ENCODE assay signal across 10 cellular contexts in genomic region chr16:2110332-2111008, GRCh38. TPM values are rescaled to one million over a fixed set of nuclear protein-coding genes. Genes with fewer than 3 reads are reported as not detected.
DNase-seq lines count a peak whose midpoint lies in the region; ATAC-seq, FAIRE-seq and TF ChIP-seq lines count a peak whose summit lies in the region.
"Not testable (repeated sequence)": the region's sequence is repeated elsewhere in the genome, so short reads cannot be mapped to it uniquely, and the experiment has no call there.
"Had no signal": no experiment of that assay in that cellular context is flagged by ENCODE, and none has a peak within 500 bp of the region (broad histone marks: within the 10 kb centered on the region; RNA-seq: fewer than 3 reads in every experiment).

No MANE protein-coding gene starts in this region.

- H3K4me2 ChIP-seq in HepG2 (ENCODE audit: low read depth, low read length): not testable (repeated sequence)

- H2AFZ ChIP-seq in HepG2 (ENCODE audit: low read length): not testable (repeated sequence)

- POLR2A ChIA-PET in HEK293 (lab: Yijun Ruan, JAX); HepG2 (lab: Yijun Ruan, JAX): not testable (repeated sequence)

- BruUV-seq in HepG2 (replicated peaks; lab: Mats Ljungman, UMichigan): not testable (repeated sequence)

- H3K36me3 ChIP-seq in HEK293 (ENCODE audit: control insufficient read depth in 2 of 2, insufficient read depth in 1 of 2, low read length in 2 of 2) (peaks cover 0 to 32% of the 10 kb centered on the region in 2 experiments; a peak in 1 of 3 replicates), heart left ventricle (peaks cover 0 to 87% (median 69%) of the 10 kb centered on the region in 9 donors), spleen (peaks cover 0 to 98% (median 65%) of the 10 kb centered on the region in 6 donors)
- H3K36me3 ChIP-seq in HepG2 (replicated peaks in 1 of 2; ENCODE audit: control insufficient read depth in 1 of 2, insufficient read depth in 2 of 2, low read length in 2 of 2); aorta (ENCODE audit: control insufficient read depth in 1 of 2, insufficient read depth in 2 of 2, low read length in 1 of 2): not testable (repeated sequence)

- in situ Hi-C loops in HepG2 (cut with HindIII; ENCODE audit: extremely low pct_ligation_motif_present, low pct_unique_long_range_greater_than_20kb): not testable (repeated sequence)

- CTCF ChIA-PET in HEK293 (lab: Yijun Ruan, JAX); HepG2 (lab: Yijun Ruan, JAX; ENCODE audit: low intra/inter-chr PET ratio, low total read pairs): not testable (repeated sequence)

- H3K4me1 ChIP-seq in HEK293 (ENCODE audit: control insufficient read depth, insufficient read depth, low read length); heart left ventricle; right cardiac atrium (ENCODE audit: control insufficient read depth, insufficient read depth, low read length); HepG2 (ENCODE audit: insufficient read depth, low read length); spleen; aorta (ENCODE audit: control insufficient read depth in 1 of 2, insufficient read depth in 2 of 2, low read length in 2 of 2): not testable (repeated sequence)

- H3K9ac ChIP-seq in HepG2 (ENCODE audit: insufficient read depth, low read depth, low read length): not testable (repeated sequence)

- intact Hi-C loops in heart left ventricle (cut with DNase I); right cardiac atrium (cut with DNase I); HepG2 (cut with micrococcal nuclease; ENCODE audit: unreplicated experiment); spleen (cut with DNase I; ENCODE audit: low total_unique reads); aorta (cut with DNase I): not testable (repeated sequence)

- H4K20me1 ChIP-seq in HepG2 (ENCODE audit: insufficient read depth, low read length): not testable (repeated sequence)

- 88 to 95% (median 90%) methylated on average over 10 to 43 of the region's 43 CpGs for WGBS in heart left ventricle, 4 donors
- WGBS in right cardiac atrium: 93% methylated on average over 43 of the region's 43 CpGs
- 98% methylated on average over 19 of the region's 43 CpGs for WGBS in HepG2 (ENCODE audit: low lambda C conversion rate)
- WGBS in spleen, 5 donors: 94 to 97% (median 97%) methylated on average over 15 to 43 of the region's 43 CpGs
- 90% methylated on average over 41 to 43 of the region's 43 CpGs for WGBS in aorta, 2 donors

- FAIRE-seq in HepG2 (lab: Jason Lieb, UNC): not testable (repeated sequence)

- not testable (repeated sequence) for H3K9me3 ChIP-seq in HEK293 (ENCODE audit: control insufficient read depth, insufficient read depth, low read depth, low read length); heart left ventricle; right cardiac atrium (ENCODE audit: control insufficient read depth, low read length); HepG2 (ENCODE audit: low read length); spleen; aorta (ENCODE audit: control insufficient read depth, low read length)

- H3K27ac ChIP-seq in HEK293 (ENCODE audit: extremely low read depth, low read depth, low read length); heart left ventricle; right cardiac atrium (ENCODE audit: low read length); HepG2 (ENCODE audit: extremely low read length, insufficient read depth, low read length); spleen; aorta (ENCODE audit: low read depth in 1 of 2, low read length in 2 of 2): not testable (repeated sequence)

- ATAC-seq in esophagus mucosa (peak; percentile 18), heart left ventricle (peak; percentile 11 to 64 (median 50)), right cardiac atrium (peak; percentile 9 to 37), HepG2 (peak; percentile 27; the same call in 2 of the 3 replicates), omental fat pad (ENCODE audit: low FRiP score) (peak; percentile 15), aorta (ENCODE audit: low FRiP score) (peak; percentile 28)

- not testable (repeated sequence) for H3K4me3 ChIP-seq in HEK293 (ENCODE audit: low read depth, low read length); heart left ventricle; right cardiac atrium (ENCODE audit: low read length); HepG2 (replicated peaks in 1 of 3; ENCODE audit: insufficient read depth in 1 of 3, low read depth in 2 of 3, low read length in 3 of 3); spleen; aorta (ENCODE audit: low read length in 2 of 2)

- DNase-seq in heart left ventricle; right cardiac atrium; HepG2 (ENCODE audit: low spot score); omental fat pad (ENCODE audit: low spot score); aorta: not testable (repeated sequence)
- DNase-seq in spleen: peak; percentile 50

- not testable (repeated sequence) for TF ChIP-seq RAD21 in HepG2 (CRISPR knock-in tag; IDR thresholded peaks at IDR 0.05)

- TF ChIP-seq CTCF in HEK293 (tag by site-specific recombination; IDR thresholded peaks at IDR 0.05); heart left ventricle (IDR thresholded peaks at IDR 0.05); HepG2 (CRISPR knock-in tag; IDR thresholded peaks at IDR 0.05); omental fat pad (IDR thresholded peaks at IDR 0.05); spleen (IDR thresholded peaks at IDR 0.05 in 8 of 11, conservative IDR thresholded peaks at IDR 0.05 in 3 of 11): not testable (repeated sequence)

- H3K27me3 ChIP-seq in heart left ventricle; right cardiac atrium (ENCODE audit: control insufficient read depth, insufficient read depth); HepG2 (ENCODE audit: control insufficient read depth in 1 of 2, insufficient read depth in 2 of 2, low read length in 2 of 2); spleen (replicated peaks in 1 of 7); aorta (ENCODE audit: control insufficient read depth in 1 of 2, insufficient read depth in 2 of 2, low read length in 1 of 2): not testable (repeated sequence)

- not testable (repeated sequence) for H3K79me2 ChIP-seq in HepG2 (ENCODE audit: insufficient read depth, low read length)

- not testable (repeated sequence) for TF ChIP-seq EP300 in HepG2 (IDR thresholded peaks at IDR 0.05; ENCODE audit: low read depth in 2 of 2, low read length in 2 of 2); HepG2 (CRISPR knock-in tag; IDR thresholded peaks at IDR 0.05; ENCODE audit: borderline replicate concordance)

- TF ChIP-seq POLR2A in heart left ventricle (IDR thresholded peaks at IDR 0.05); HepG2 (IDR thresholded peaks at IDR 0.05; ENCODE audit: insufficient read depth in 1 of 2, low read depth in 2 of 2, low read length in 2 of 2); spleen (IDR thresholded peaks at IDR 0.05): not testable (repeated sequence)

RNA-seq across cellular contexts. Expression of gene PKD1, which starts 25.2 kb away (rescaled TPM):
- total RNA-seq in esophagus mucosa (34.8 TPM), heart left ventricle (100 to 1,000 TPM in 6 of 9 donors, 10 to 100 TPM in 3; 64.9 to 441 (median 110) TPM), right cardiac atrium (100 to 1,000 TPM in 2 of 4 donors, 10 to 100 TPM in 2; 95.9 to 111 (median 99.1) TPM), HepG2 (2016; rRNA removed; fragmentation: Illumina TruSeq; extraction: Trizol) (9.1 and 22.1 TPM in 2 replicates), omental fat pad (100 to 1,000 TPM in 2 of 4 donors, 10 to 100 TPM in 2; 86.4 to 214 (median 121) TPM), spleen (100 to 1,000 TPM in 2 of 7 donors, 10 to 100 TPM in 5; 64.0 to 124 (median 95.3) TPM), aorta (100 to 1,000 TPM; 325 to 337 TPM)
- polyA plus RNA-seq in heart left ventricle (100 to 1,000 TPM in 1 of 2 donors, 10 to 100 TPM in 1; 90.6 to 105 TPM), right cardiac atrium (98.4 TPM), HepG2 (2011; rRNA removed) (23.0 and 40.7 TPM in 2 replicates), spleen (10 to 100 TPM; 14.0 to 60.9 (median 18.5) TPM), aorta (100 to 1,000 TPM in 1 of 2 donors, 10 to 100 TPM in 1; 42.8 to 270 TPM)
- total RNA-seq in HepG2 (2016; cell fraction: cytosol; rRNA removed; fragmentation: Illumina TruSeq; extraction: Trizol; ENCODE audit: low read depth): 14.9 and 15.2 TPM in 2 replicates
- total RNA-seq in HepG2 (2016; cell fraction: insoluble cytoplasmic fraction; rRNA removed; fragmentation: Illumina TruSeq; extraction: Trizol): 6.6 and 20.8 TPM in 2 replicates
- total RNA-seq in HepG2 (2016; cell fraction: membrane; rRNA removed; fragmentation: Illumina TruSeq; extraction: Trizol): 10.1 and 11.4 TPM in 2 replicates
- 26.8 and 33.4 TPM in 2 replicates for total RNA-seq in HepG2 (2016; cell fraction: nucleus; rRNA removed; fragmentation: Illumina TruSeq; extraction: Trizol)
- polyA plus RNA-seq in HepG2 (2011; cell fraction: cytosol; rRNA removed): 18.3 and 19.9 TPM in 2 replicates
- 410 and 565 TPM in 2 replicates for polyA plus RNA-seq in HepG2 (2011; cell fraction: nucleus; rRNA removed)
- polyA plus RNA-seq in HepG2 (2012): 20.8 and 52.6 TPM in 2 replicates
- 0.90 and 0.96 TPM in 2 replicates for polyA plus RNA-seq in HepG2 (2016; cell fraction: cytosol; fragmentation: Illumina TruSeq; extraction: Trizol; ENCODE audit: low read depth)
- 6.2 and 8.3 TPM in 2 replicates for polyA plus RNA-seq in HepG2 (2016; cell fraction: insoluble cytoplasmic fraction; fragmentation: Illumina TruSeq; extraction: Trizol; ENCODE audit: low read depth)
- polyA plus RNA-seq in HepG2 (2016; cell fraction: membrane; fragmentation: Illumina TruSeq; extraction: Trizol; ENCODE audit: low read depth): 1.6 TPM in 2 replicates
- 86.8 and 102 TPM in 2 replicates for polyA plus RNA-seq in HepG2 (2016; cell fraction: nucleus; fragmentation: Illumina TruSeq; extraction: Trizol; ENCODE audit: insufficient read depth, low read depth)
- polyA minus RNA-seq in HepG2 (2011; rRNA and poly(A)+ RNA removed; ENCODE audit: low replicate concordance): 24.5 and 75.7 TPM in 2 replicates
- 24.3 and 34.5 TPM in 2 replicates for polyA minus RNA-seq in HepG2 (2011; cell fraction: cytosol; rRNA and poly(A)+ RNA removed)
- polyA minus RNA-seq in HepG2 (2011; cell fraction: nucleus; rRNA and poly(A)+ RNA removed): 72.0 and 84.2 TPM in 2 replicates

RNA-seq across cellular contexts. Expression of gene RAB26, which starts 38.0 kb away (rescaled TPM):
- 6.0 TPM for total RNA-seq in esophagus mucosa
- total RNA-seq in heart left ventricle: 1 to 10 TPM in 4 of 9 donors, under 1 TPM in 5; 0.36 to 5.0 (median 0.75) TPM
- 1 to 10 TPM in 1 of 2 donors, under 1 TPM in 1; 0.28 to 3.3 TPM for polyA plus RNA-seq in heart left ventricle
- under 1 TPM in 3 of 4 donors, not detected in 1; 0.24 to 0.89 (median 0.88) TPM for total RNA-seq in right cardiac atrium
- 0.95 TPM for polyA plus RNA-seq in right cardiac atrium
- total RNA-seq in HepG2 (2016; rRNA removed; fragmentation: Illumina TruSeq; extraction: Trizol): 0.45 and 0.86 TPM in 2 replicates
- total RNA-seq in HepG2 (2016; cell fraction: cytosol; rRNA removed; fragmentation: Illumina TruSeq; extraction: Trizol; ENCODE audit: low read depth): 1.2 and 1.4 TPM in 2 replicates
- 0.62 and 1.3 TPM in 2 replicates for total RNA-seq in HepG2 (2016; cell fraction: insoluble cytoplasmic fraction; rRNA removed; fragmentation: Illumina TruSeq; extraction: Trizol)
- total RNA-seq in HepG2 (2016; cell fraction: membrane; rRNA removed; fragmentation: Illumina TruSeq; extraction: Trizol): 0.96 and 1.9 TPM in 2 replicates
- total RNA-seq in HepG2 (2016; cell fraction: nucleus; rRNA removed; fragmentation: Illumina TruSeq; extraction: Trizol): 1.0 and 1.6 TPM in 2 replicates
- polyA plus RNA-seq in HepG2 (2011; rRNA removed): 3.6 and 3.7 TPM in 2 replicates
- 2.2 and 3.4 TPM in 2 replicates for polyA plus RNA-seq in HepG2 (2011; cell fraction: cytosol; rRNA removed)
- 20.4 and 21.0 TPM in 2 replicates for polyA plus RNA-seq in HepG2 (2011; cell fraction: nucleus; rRNA removed)
- polyA plus RNA-seq in HepG2 (2012): 2.3 and 3.3 TPM in 2 replicates
- 2.1 and 2.3 TPM in 2 replicates for polyA plus RNA-seq in HepG2 (2016; cell fraction: cytosol; fragmentation: Illumina TruSeq; extraction: Trizol; ENCODE audit: low read depth)
- 0.92 and 1.1 TPM in 2 replicates for polyA plus RNA-seq in HepG2 (2016; cell fraction: insoluble cytoplasmic fraction; fragmentation: Illumina TruSeq; extraction: Trizol; ENCODE audit: low read depth)
- polyA plus RNA-seq in HepG2 (2016; cell fraction: membrane; fragmentation: Illumina TruSeq; extraction: Trizol; ENCODE audit: low read depth): 1.9 and 2.3 TPM in 2 replicates
- polyA plus RNA-seq in HepG2 (2016; cell fraction: nucleus; fragmentation: Illumina TruSeq; extraction: Trizol; ENCODE audit: insufficient read depth, low read depth): 3.2 and 3.9 TPM in 2 replicates
- polyA minus RNA-seq in HepG2 (2011; rRNA and poly(A)+ RNA removed; ENCODE audit: low replicate concordance): 6.5 and 7.6 TPM in 2 replicates
- polyA minus RNA-seq in HepG2 (2011; cell fraction: cytosol; rRNA and poly(A)+ RNA removed): 0.79 TPM in 1 of 2 replicates, not detected in the other
- polyA minus RNA-seq in HepG2 (2011; cell fraction: nucleus; rRNA and poly(A)+ RNA removed): 0.90 and 1.2 TPM in 2 replicates
- total RNA-seq in omental fat pad: 1 to 10 TPM in 2 of 4 donors, under 1 TPM in 1, not detected in 1; 0.19 to 2.0 (median 1.1) TPM
- total RNA-seq in spleen: 1 to 10 TPM in 4 of 7 donors, under 1 TPM in 2, not detected in 1; 0.26 to 7.9 (median 1.2) TPM
- 1 to 10 TPM in 2 of 3 donors, under 1 TPM in 1; 0.91 to 1.5 (median 1.4) TPM for polyA plus RNA-seq in spleen
- total RNA-seq in aorta: under 1 TPM in 1 of 2 donors, not detected in 1; 0.51 TPM
- polyA plus RNA-seq in aorta: 1 to 10 TPM; 2.5 to 4.8 TPM
- total RNA-seq: CD4-positive, alpha-beta T cell; GM23248 had no signal

RNA-seq across cellular contexts. Expression of gene TRAF7, which starts 45.1 kb away (rescaled TPM):
- total RNA-seq in esophagus mucosa: 96.6 TPM
- 10 to 100 TPM; 20.2 to 40.2 (median 27.0) TPM for total RNA-seq in heart left ventricle
- polyA plus RNA-seq in heart left ventricle: 10 to 100 TPM; 12.2 to 39.5 TPM
- total RNA-seq in right cardiac atrium: 10 to 100 TPM; 26.1 to 39.2 (median 33.0) TPM
- 17.7 TPM for polyA plus RNA-seq in right cardiac atrium
- total RNA-seq in HepG2 (2016; rRNA removed; fragmentation: Illumina TruSeq; extraction: Trizol): 40.3 and 47.9 TPM in 2 replicates
- total RNA-seq in HepG2 (2016; cell fraction: cytosol; rRNA removed; fragmentation: Illumina TruSeq; extraction: Trizol; ENCODE audit: low read depth): 34.6 and 39.0 TPM in 2 replicates
- total RNA-seq in HepG2 (2016; cell fraction: insoluble cytoplasmic fraction; rRNA removed; fragmentation: Illumina TruSeq; extraction: Trizol): 37.7 and 45.9 TPM in 2 replicates
- total RNA-seq in HepG2 (2016; cell fraction: membrane; rRNA removed; fragmentation: Illumina TruSeq; extraction: Trizol): 86.6 and 88.7 TPM in 2 replicates
- total RNA-seq in HepG2 (2016; cell fraction: nucleus; rRNA removed; fragmentation: Illumina TruSeq; extraction: Trizol): 27.8 and 32.2 TPM in 2 replicates
- 65.6 and 67.9 TPM in 2 replicates for polyA plus RNA-seq in HepG2 (2011; rRNA removed)
- 42.1 and 56.2 TPM in 2 replicates for polyA plus RNA-seq in HepG2 (2011; cell fraction: cytosol; rRNA removed)
- polyA plus RNA-seq in HepG2 (2011; cell fraction: nucleus; rRNA removed): 119 and 145 TPM in 2 replicates
- 36.5 and 51.9 TPM in 2 replicates for polyA plus RNA-seq in HepG2 (2012)
- polyA plus RNA-seq in HepG2 (2016; cell fraction: cytosol; fragmentation: Illumina TruSeq; extraction: Trizol; ENCODE audit: low read depth): 64.8 and 68.7 TPM in 2 replicates
- 43.6 and 56.9 TPM in 2 replicates for polyA plus RNA-seq in HepG2 (2016; cell fraction: insoluble cytoplasmic fraction; fragmentation: Illumina TruSeq; extraction: Trizol; ENCODE audit: low read depth)
- 91.9 and 99.7 TPM in 2 replicates for polyA plus RNA-seq in HepG2 (2016; cell fraction: membrane; fragmentation: Illumina TruSeq; extraction: Trizol; ENCODE audit: low read depth)
- polyA plus RNA-seq in HepG2 (2016; cell fraction: nucleus; fragmentation: Illumina TruSeq; extraction: Trizol; ENCODE audit: insufficient read depth, low read depth): 74.4 and 76.4 TPM in 2 replicates
- 81.3 and 108 TPM in 2 replicates for polyA minus RNA-seq in HepG2 (2011; rRNA and poly(A)+ RNA removed; ENCODE audit: low replicate concordance)
- polyA minus RNA-seq in HepG2 (2011; cell fraction: cytosol; rRNA and poly(A)+ RNA removed): 41.1 and 51.4 TPM in 2 replicates
- 18.5 and 21.0 TPM in 2 replicates for polyA minus RNA-seq in HepG2 (2011; cell fraction: nucleus; rRNA and poly(A)+ RNA removed)
- 10 to 100 TPM; 31.9 to 42.7 (median 34.3) TPM for total RNA-seq in omental fat pad
- 10 to 100 TPM; 41.5 to 63.9 (median 50.9) TPM for total RNA-seq in spleen
- 10 to 100 TPM; 22.0 to 37.6 (median 23.3) TPM for polyA plus RNA-seq in spleen
- 10 to 100 TPM; 47.7 to 54.4 TPM for total RNA-seq in aorta
- 10 to 100 TPM; 24.4 to 38.0 TPM for polyA plus RNA-seq in aorta
